1 cellular context compared by ENCODE assay signal in the genomic region with DNA sequence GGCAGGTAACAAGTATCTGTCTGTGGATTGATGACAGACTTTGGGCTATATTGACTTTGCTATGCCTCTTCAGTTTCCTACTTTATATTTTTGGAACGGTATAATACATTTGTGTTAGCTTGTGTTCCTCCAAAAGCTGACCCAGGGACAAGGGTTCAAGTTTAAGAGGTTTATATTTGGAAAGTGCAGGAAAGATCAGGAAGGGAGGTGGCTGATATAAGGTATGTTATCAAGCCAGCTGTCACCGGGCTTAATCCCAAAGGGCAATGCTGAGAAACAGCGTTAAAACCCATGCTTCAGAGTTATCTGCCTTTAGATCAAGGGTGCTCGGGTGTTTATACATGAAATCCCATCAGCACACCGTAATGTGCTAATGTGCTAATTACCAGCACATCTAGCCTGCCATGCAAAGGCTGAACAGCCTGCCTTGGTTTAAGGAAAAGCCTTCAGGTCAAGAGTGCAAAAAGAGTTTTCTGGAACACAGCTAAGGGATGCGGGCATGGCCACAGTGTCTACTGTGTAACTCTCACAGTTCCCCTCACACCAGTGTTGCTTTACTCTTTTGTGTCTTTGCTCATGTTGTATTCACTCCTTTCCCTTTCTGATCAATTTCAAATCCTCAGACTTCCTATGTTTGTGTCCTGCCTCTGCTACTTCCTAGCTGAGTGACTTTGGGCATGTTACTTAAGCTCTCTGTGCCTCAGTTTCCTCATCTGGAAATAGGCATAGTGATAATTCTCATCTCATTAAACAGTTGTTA.
TF ChIP-seq lines count a peak whose summit lies in the region.

No MANE protein-coding gene starts in this region.

TF ChIP-seq in H1, 55 proteins besides CTCF, POLR2A, EP300 and RAD21 (continued from another document):
- TF ChIP-seq, protein P1, sequence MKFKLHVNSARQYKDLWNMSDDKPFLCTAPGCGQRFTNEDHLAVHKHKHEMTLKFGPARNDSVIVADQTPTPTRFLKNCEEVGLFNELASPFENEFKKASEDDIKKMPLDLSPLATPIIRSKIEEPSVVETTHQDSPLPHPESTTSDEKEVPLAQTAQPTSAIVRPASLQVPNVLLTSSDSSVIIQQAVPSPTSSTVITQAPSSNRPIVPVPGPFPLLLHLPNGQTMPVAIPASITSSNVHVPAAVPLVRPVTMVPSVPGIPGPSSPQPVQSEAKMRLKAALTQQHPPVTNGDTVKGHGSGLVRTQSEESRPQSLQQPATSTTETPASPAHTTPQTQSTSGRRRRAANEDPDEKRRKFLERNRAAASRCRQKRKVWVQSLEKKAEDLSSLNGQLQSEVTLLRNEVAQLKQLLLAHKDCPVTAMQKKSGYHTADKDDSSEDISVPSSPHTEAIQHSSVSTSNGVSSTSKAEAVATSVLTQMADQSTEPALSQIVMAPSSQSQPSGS (IDR thresholded peaks at IDR 0.05; ENCODE audit: low read length), result peak; percentile 47
